Comparison of ENCODE assay signal across 7 cellular contexts in the genomic region with DNA sequence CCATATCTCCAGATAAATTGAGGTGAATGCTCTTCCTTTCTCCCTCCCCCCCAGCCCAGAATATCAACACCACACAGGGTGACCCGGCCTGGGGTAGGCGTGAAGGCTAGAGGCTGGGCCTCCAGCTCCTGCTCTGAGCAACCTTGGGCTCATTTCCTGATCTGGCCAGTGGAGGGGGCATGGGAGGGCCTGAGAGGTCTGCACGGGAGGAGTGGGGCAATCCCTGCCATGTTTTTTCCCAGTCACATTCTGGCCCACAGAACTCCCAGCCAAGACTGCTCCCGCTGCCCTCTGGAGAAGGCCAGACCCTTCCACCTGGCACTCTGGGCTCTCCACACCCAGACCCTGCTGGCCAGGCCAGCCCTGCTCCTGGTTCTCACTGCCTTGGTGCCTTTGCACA. TPM values are rescaled to one million over a fixed set of nuclear protein-coding genes. Genes with fewer than 3 reads are reported as not detected.
A peak's percentile ranks its signal among the peaks of the same experiment; 100 is the strongest.
DNase-seq lines count a peak whose midpoint lies in the region; ATAC-seq and TF ChIP-seq lines count a peak whose summit lies in the region.
"Had no signal": no experiment of that assay in that cellular context is flagged by ENCODE, and none has a peak within 500 bp of the region (broad histone marks: within the 10 kb centered on the region; RNA-seq: fewer than 3 reads in every experiment).

No MANE protein-coding gene starts in this region.

- H3K4me3 ChIP-seq in fibroblast of villous mesenchyme (ENCODE audit: low read depth, low read length) = no peak overlapping the region
- H3K4me3 ChIP-seq: SK-N-MC had no signal

- DNase-seq in COLO668 (lab: John Stamatoyannopoulos, UW; ENCODE audit: unreplicated experiment) (peak; percentile 42), M059J (ENCODE audit: low read depth) (peak; percentile 26), fibroblast of villous mesenchyme (ENCODE audit: low read depth) (peak; percentile 26), T-helper 2 cell (no peak)

- peak; percentile 46 for TF ChIP-seq CTCF in fibroblast of villous mesenchyme (IDR thresholded peaks at IDR 0.05; ENCODE audit: insufficient read depth, low read depth, low read length)

- ATAC-seq in GM21529 (IDR thresholded peaks at IDR 0.05; ENCODE audit: unreplicated experiment) (no peak), HG02571 (IDR thresholded peaks at IDR 0.05; ENCODE audit: unreplicated experiment) (no peak)

RNA-seq across cellular contexts. Expression of a gene that starts 3.9 kb away (rescaled TPM):
- not detected in 2 replicates for total RNA-seq in M059J (2014; rRNA removed; shearing (Covaris generic))
- total RNA-seq in fibroblast of villous mesenchyme = not detected in 2 replicates

RNA-seq across cellular contexts. Expression of a gene that starts 30.7 kb away (rescaled TPM):
- total RNA-seq in M059J (2014; rRNA removed; shearing (Covaris generic)) = 176 and 247 TPM in 2 replicates
- total RNA-seq in fibroblast of villous mesenchyme = 188 and 212 TPM in 2 replicates

RNA-seq across cellular contexts. Expression of a gene that starts 30.9 kb away (rescaled TPM):
- 8.5 and 9.6 TPM in 2 replicates for total RNA-seq in M059J (2014; rRNA removed; shearing (Covaris generic))
- 3.2 and 5.2 TPM in 2 replicates for total RNA-seq in fibroblast of villous mesenchyme

RNA-seq across cellular contexts. Expression of a gene that starts 48.6 kb away (rescaled TPM):
- total RNA-seq in M059J (2014; rRNA removed; shearing (Covaris generic)) = 0.02 TPM in 1 of 2 replicates, not detected in the other
- total RNA-seq in fibroblast of villous mesenchyme = under 0.01 TPM in 2 replicates

RNA-seq across cellular contexts. Expression of a gene that starts 53.9 kb away (rescaled TPM):
- total RNA-seq in M059J (2014; rRNA removed; shearing (Covaris generic)) = 851 and 884 TPM in 2 replicates
- 557 and 578 TPM in 2 replicates for total RNA-seq in fibroblast of villous mesenchyme

Comparison
In these comparisons a context has a peak if more than half of its experiments do, and no peak if none do; other contexts are left out.
1. DNase-seq: peak in COLO668 (single experiment), M059J (single experiment) and fibroblast of villous mesenchyme (single experiment); none in T-helper 2 cell (0 of 5).